1 cellular context compared by ENCODE assay signal in the genomic region with DNA sequence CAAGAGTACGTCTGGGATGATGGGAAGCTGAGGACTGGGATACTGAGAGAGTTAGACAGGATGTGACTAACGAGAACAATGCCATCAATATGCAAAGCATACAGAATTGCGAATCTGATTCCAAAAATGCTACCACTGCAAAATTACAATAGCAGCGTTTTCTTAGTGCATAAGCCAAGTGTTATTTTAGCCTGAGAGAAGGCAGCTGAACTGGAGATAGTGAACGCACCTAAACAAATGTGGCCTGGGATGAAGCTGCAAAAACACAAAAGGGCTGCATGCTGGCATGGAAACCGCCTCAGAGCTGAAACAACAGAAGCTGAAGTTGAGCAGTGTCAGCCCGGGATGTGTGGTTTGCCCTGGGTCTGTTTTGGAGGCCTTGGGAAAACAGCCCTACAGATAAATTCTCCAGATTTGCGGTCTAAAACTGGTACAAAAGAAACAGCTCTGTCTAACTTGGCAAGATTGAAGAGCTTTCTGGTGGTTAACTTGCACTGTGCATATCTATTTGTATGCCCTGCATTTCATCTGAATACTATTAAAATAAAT.
TF ChIP-seq lines count a peak whose summit lies in the region.

No MANE protein-coding gene starts in this region.

TF ChIP-seq in GM23338, 12 proteins besides CTCF, POLR2A, EP300 and RAD21 (continued from another document):
- TF ChIP-seq, protein P1, sequence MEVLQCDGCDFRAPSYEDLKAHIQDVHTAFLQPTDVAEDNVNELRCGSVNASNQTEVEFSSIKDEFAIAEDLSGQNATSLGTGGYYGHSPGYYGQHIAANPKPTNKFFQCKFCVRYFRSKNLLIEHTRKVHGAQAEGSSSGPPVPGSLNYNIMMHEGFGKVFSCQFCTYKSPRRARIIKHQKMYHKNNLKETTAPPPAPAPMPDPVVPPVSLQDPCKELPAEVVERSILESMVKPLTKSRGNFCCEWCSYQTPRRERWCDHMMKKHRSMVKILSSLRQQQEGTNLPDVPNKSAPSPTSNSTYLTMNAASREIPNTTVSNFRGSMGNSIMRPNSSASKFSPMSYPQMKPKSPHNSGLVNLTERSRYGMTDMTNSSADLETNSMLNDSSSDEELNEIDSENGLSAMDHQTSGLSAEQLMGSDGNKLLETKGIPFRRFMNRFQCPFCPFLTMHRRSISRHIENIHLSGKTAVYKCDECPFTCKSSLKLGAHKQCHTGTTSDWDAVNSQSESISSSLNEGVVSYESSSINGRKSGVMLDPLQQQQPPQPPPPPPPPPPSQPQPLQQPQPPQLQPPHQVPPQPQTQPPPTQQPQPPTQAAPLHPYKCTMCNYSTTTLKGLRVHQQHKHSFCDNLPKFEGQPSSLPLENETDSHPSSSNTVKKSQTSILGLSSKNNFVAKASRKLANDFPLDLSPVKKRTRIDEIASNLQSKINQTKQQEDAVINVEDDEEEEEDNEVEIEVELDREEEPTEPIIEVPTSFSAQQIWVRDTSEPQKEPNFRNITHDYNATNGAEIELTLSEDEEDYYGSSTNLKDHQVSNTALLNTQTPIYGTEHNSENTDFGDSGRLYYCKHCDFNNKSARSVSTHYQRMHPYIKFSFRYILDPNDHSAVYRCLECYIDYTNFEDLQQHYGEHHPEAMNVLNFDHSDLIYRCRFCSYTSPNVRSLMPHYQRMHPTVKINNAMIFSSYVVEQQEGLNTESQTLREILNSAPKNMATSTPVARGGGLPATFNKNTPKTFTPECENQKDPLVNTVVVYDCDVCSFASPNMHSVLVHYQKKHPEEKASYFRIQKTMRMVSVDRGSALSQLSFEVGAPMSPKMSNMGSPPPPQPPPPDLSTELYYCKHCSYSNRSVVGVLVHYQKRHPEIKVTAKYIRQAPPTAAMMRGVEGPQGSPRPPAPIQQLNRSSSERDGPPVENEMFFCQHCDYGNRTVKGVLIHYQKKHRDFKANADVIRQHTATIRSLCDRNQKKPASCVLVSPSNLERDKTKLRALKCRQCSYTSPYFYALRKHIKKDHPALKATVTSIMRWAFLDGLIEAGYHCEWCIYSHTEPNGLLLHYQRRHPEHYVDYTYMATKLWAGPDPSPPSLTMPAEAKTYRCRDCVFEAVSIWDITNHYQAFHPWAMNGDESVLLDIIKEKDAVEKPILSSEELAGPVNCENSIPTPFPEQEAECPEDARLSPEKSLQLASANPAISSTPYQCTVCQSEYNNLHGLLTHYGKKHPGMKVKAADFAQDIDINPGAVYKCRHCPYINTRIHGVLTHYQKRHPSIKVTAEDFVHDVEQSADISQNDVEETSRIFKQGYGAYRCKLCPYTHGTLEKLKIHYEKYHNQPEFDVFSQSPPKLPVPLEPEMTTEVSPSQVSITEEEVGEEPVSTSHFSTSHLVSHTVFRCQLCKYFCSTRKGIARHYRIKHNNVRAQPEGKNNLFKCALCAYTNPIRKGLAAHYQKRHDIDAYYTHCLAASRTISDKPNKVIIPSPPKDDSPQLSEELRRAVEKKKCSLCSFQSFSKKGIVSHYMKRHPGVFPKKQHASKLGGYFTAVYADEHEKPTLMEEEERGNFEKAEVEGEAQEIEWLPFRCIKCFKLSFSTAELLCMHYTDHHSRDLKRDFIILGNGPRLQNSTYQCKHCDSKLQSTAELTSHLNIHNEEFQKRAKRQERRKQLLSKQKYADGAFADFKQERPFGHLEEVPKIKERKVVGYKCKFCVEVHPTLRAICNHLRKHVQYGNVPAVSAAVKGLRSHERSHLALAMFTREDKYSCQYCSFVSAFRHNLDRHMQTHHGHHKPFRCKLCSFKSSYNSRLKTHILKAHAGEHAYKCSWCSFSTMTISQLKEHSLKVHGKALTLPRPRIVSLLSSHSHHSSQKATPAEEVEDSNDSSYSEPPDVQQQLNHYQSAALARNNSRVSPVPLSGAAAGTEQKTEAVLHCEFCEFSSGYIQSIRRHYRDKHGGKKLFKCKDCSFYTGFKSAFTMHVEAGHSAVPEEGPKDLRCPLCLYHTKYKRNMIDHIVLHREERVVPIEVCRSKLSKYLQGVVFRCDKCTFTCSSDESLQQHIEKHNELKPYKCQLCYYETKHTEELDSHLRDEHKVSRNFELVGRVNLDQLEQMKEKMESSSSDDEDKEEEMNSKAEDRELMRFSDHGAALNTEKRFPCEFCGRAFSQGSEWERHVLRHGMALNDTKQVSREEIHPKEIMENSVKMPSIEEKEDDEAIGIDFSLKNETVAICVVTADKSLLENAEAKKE (CRISPR knock-in tag; IDR thresholded peaks at IDR 0.05) = no peak
- TF ChIP-seq POLR2AphosphoS5 (IDR thresholded peaks at IDR 0.05; ENCODE audit: low read depth) = no peak
- TF ChIP-seq, protein P2, sequence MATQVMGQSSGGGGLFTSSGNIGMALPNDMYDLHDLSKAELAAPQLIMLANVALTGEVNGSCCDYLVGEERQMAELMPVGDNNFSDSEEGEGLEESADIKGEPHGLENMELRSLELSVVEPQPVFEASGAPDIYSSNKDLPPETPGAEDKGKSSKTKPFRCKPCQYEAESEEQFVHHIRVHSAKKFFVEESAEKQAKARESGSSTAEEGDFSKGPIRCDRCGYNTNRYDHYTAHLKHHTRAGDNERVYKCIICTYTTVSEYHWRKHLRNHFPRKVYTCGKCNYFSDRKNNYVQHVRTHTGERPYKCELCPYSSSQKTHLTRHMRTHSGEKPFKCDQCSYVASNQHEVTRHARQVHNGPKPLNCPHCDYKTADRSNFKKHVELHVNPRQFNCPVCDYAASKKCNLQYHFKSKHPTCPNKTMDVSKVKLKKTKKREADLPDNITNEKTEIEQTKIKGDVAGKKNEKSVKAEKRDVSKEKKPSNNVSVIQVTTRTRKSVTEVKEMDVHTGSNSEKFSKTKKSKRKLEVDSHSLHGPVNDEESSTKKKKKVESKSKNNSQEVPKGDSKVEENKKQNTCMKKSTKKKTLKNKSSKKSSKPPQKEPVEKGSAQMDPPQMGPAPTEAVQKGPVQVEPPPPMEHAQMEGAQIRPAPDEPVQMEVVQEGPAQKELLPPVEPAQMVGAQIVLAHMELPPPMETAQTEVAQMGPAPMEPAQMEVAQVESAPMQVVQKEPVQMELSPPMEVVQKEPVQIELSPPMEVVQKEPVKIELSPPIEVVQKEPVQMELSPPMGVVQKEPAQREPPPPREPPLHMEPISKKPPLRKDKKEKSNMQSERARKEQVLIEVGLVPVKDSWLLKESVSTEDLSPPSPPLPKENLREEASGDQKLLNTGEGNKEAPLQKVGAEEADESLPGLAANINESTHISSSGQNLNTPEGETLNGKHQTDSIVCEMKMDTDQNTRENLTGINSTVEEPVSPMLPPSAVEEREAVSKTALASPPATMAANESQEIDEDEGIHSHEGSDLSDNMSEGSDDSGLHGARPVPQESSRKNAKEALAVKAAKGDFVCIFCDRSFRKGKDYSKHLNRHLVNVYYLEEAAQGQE (IDR thresholded peaks at IDR 0.05; ENCODE audit: unreplicated experiment) = no peak
- no peak for TF ChIP-seq JUNB (IDR thresholded peaks at IDR 0.05; ENCODE audit: unreplicated experiment)
- TF ChIP-seq STAT1 (IDR thresholded peaks at IDR 0.05; ENCODE audit: unreplicated experiment) = no peak
- no peak for TF ChIP-seq ZNF114 (CRISPR knock-in tag; IDR thresholded peaks at IDR 0.05)
- TF ChIP-seq CREB1 (CRISPR knock-in tag; IDR thresholded peaks at IDR 0.05; ENCODE audit: low read depth) = no peak
- TF ChIP-seq EZH2phosphoT487 (IDR thresholded peaks at IDR 0.05; ENCODE audit: unreplicated experiment) = no peak
- no peak for TF ChIP-seq NANOG (IDR thresholded peaks at IDR 0.05; ENCODE audit: borderline replicate concordance)
- TF ChIP-seq EZH2 (IDR thresholded peaks at IDR 0.05; ENCODE audit: low read depth, unreplicated experiment) = no peak
- no peak for TF ChIP-seq ZNF331 (CRISPR knock-in tag; IDR thresholded peaks at IDR 0.05; ENCODE audit: low read depth)
